In genomic region chr13:60654405-60654804, GRCh38 we compare ENCODE assay signal across 8 cellular contexts.
DNase-seq lines count a peak whose midpoint lies in the region; ATAC-seq and TF ChIP-seq lines count a peak whose summit lies in the region.

No MANE protein-coding gene starts in this region.

- no peak for ATAC-seq in HG02938 (IDR thresholded peaks at IDR 0.05; ENCODE audit: unreplicated experiment)

- H3K4me1 Mint-ChIP-seq in endothelial cell (ENCODE audit: unreplicated experiment) = peaks cover 17% of the 10 kb centered on the region
- H3K4me1 Mint-ChIP-seq in neural crest cell = no peaks in the 10 kb centered on the region

- H3K4me3 Mint-ChIP-seq in endothelial cell (ENCODE audit: unreplicated experiment) (no peak overlapping the region), neural crest cell (no peak overlapping the region)

- no peak overlapping the region for H3K27ac Mint-ChIP-seq in endothelial cell (ENCODE audit: unreplicated experiment)
- no peak overlapping the region for H3K27ac Mint-ChIP-seq in neural crest cell (ENCODE audit: unreplicated experiment)

- CTCF ChIA-PET in GM10248 (lab: Yijun Ruan, JAX) = no interaction called here

- DNase-seq in GM10248 (ENCODE audit: extremely low spot score) = no peak
- DNase-seq in NCI-H226 = peak; percentile 45
- peak; percentile 47 for DNase-seq in endothelial cell (ENCODE audit: low spot score)
- peak; percentile 8 for DNase-seq in neural crest cell (ENCODE audit: low read depth, low spot score)
- DNase-seq in activated CD8-positive, alpha-beta memory T cell treated with anti-CD3 and anti-CD28 coated beads, Interleukin-2, amount 50 U/mL, for 4 hours = no peak
- no peak for DNase-seq in effector CD4-positive, alpha-beta T cell
- DNase-seq in iPS-NIHi11 (ENCODE audit: low spot score) = no peak

- H3K9me3 Mint-ChIP-seq in endothelial cell (ENCODE audit: unreplicated experiment) = no peaks in the 10 kb centered on the region
- no peaks in the 10 kb centered on the region for H3K9me3 Mint-ChIP-seq in neural crest cell

- peak; percentile 29 for TF ChIP-seq CTCF in GM10248 (IDR thresholded peaks at IDR 0.05; ENCODE audit: control extremely low read depth, extremely low read depth, low read depth, missing control alignments)
- no peak for TF ChIP-seq CTCF in endothelial cell (IDR thresholded peaks at IDR 0.05; ENCODE audit: unreplicated experiment)
- peak; percentile 57 for TF ChIP-seq CTCF in neural crest cell (conservative IDR thresholded peaks at IDR 0.05)

- H3K36me3 Mint-ChIP-seq in endothelial cell (ENCODE audit: low read depth, unreplicated experiment) (no peaks in the 10 kb centered on the region), neural crest cell (ENCODE audit: low read depth) (no peaks in the 10 kb centered on the region)

- H3K27me3 Mint-ChIP-seq in endothelial cell (ENCODE audit: unreplicated experiment) = no peaks in the 10 kb centered on the region
- no peaks in the 10 kb centered on the region for H3K27me3 Mint-ChIP-seq in neural crest cell (ENCODE audit: low read depth)

- POLR2A ChIA-PET in GM10248 (lab: Yijun Ruan, JAX) = no interaction called here

Comparison
In these comparisons a context has a peak if more than half of its experiments do, and no peak if none do; other contexts are left out.
1. DNase-seq: peak in NCI-H226 (single experiment), endothelial cell (single experiment) and neural crest cell (single experiment); none in GM10248 (single experiment), activated CD8-positive, alpha-beta memory T cell treated with anti-CD3 and anti-CD28 coated beads, Interleukin-2, amount 50 U/mL, for 4 hours (single experiment), effector CD4-positive, alpha-beta T cell (single experiment) and iPS-NIHi11 (single experiment).